1 cellular context compared by ENCODE assay signal in genomic region chr1:19651141-19651737, GRCh38.
TF ChIP-seq lines count a peak whose summit lies in the region.

No MANE protein-coding gene starts in this region.

TF ChIP-seq in HepG2, 621 proteins besides CTCF, POLR2A, EP300 and RAD21 (continued from another document):
- 0 out of 2 replicates have a peak, but pooled peaks have one; percentile 12 for TF ChIP-seq ARID5B (CRISPR knock-in tag; IDR thresholded peaks at IDR 0.05)
- TF ChIP-seq SNAPC2 (CRISPR knock-in tag; IDR thresholded peaks at IDR 0.05) = 0 out of 2 replicates have a peak, but pooled peaks have one; percentile 34
- no peak for TF ChIP-seq MTA3 (CRISPR knock-in tag; IDR thresholded peaks at IDR 0.05)
- TF ChIP-seq SOX6 (IDR thresholded peaks at IDR 0.05) = no peak
- TF ChIP-seq SOX6 (CRISPR knock-in tag; IDR thresholded peaks at IDR 0.05) = peak; percentile 14; the same call in 1 of the 2 replicates
- TF ChIP-seq SUZ12 (IDR thresholded peaks at IDR 0.05; ENCODE audit: low read depth, low read length) = no peak
- TF ChIP-seq GATAD2A (CRISPR knock-in tag; IDR thresholded peaks at IDR 0.05) = 0 out of 2 replicates have a peak, but pooled peaks have one; percentile 21
- TF ChIP-seq SATB2 (CRISPR knock-in tag; IDR thresholded peaks at IDR 0.05) = no peak
- TF ChIP-seq ZNF598 (CRISPR knock-in tag; IDR thresholded peaks at IDR 0.05; ENCODE audit: borderline replicate concordance) = no peak
- TF ChIP-seq ZNF773 (CRISPR knock-in tag; IDR thresholded peaks at IDR 0.05; ENCODE audit: borderline replicate concordance) = no peak
- TF ChIP-seq GPN1 (CRISPR knock-in tag; IDR thresholded peaks at IDR 0.05; ENCODE audit: borderline replicate concordance) = no peak
- TF ChIP-seq ERF (CRISPR knock-in tag; IDR thresholded peaks at IDR 0.05) = peak; percentile 48; the same call in 1 of the 2 replicates
- TF ChIP-seq DPF2 (CRISPR knock-in tag; IDR thresholded peaks at IDR 0.05; ENCODE audit: borderline replicate concordance, low read depth) = no peak
- TF ChIP-seq ZNF780A (CRISPR knock-in tag; IDR thresholded peaks at IDR 0.05) = no peak
- peak; percentile 76 for TF ChIP-seq PATZ1 (CRISPR knock-in tag; IDR thresholded peaks at IDR 0.05)
- TF ChIP-seq JUND (CRISPR knock-in tag; IDR thresholded peaks at IDR 0.05) = no peak
- TF ChIP-seq KDM3A (CRISPR knock-in tag; IDR thresholded peaks at IDR 0.05; ENCODE audit: low read depth) = 0 out of 2 replicates have a peak, but pooled peaks have one; percentile 52
- TF ChIP-seq KLF15 (CRISPR knock-in tag; IDR thresholded peaks at IDR 0.05; ENCODE audit: borderline replicate concordance) = no peak
